ENCODE assay signal across 24 cellular contexts in genomic region chr13:39788097-39788496, GRCh38.
"Had no signal": no experiment of that assay in that cellular context is flagged by ENCODE, and none has a peak within 500 bp of the region (broad histone marks: within the 10 kb centered on the region; RNA-seq: fewer than 3 reads in every experiment).

No MANE protein-coding gene starts in this region.

- H3K27ac ChIP-seq: breast epithelium, epithelial cell of prostate, suprapubic skin, VCaP had no signal

- H3K4me3 ChIP-seq: breast epithelium, mucosa of descending colon, suprapubic skin had no signal

- DNase-seq: activated CD4-positive, alpha-beta T cell treated with anti-CD3 and anti-CD28 coated beads for 1 hour; activated CD4-positive, alpha-beta T cell treated with anti-CD3 and anti-CD28 coated beads, Interleukin-2, amount 50 U/mL, for 48 hours; activated naive CD4-positive, alpha-beta T cell treated with anti-CD3 and anti-CD28 coated beads, Interleukin-2, amount 50 U/mL, for 16 hours; activated T-cell treated with anti-CD3 and anti-CD28 coated beads for 4 hours; aorta; cerebellar nuclear complex; cortex of kidney; effector memory CD8-positive, alpha-beta T cell; foreskin keratinocyte; mucosa of descending colon; naive B cell; small intestine; stimulated activated CD4-positive, alpha-beta T cell treated with anti-CD3 and anti-CD28 coated beads, Interleukin-4, amount 100 ng/mL, for 1 hour; stimulated activated naive CD8-positive, alpha-beta T cell treated with anti-CD3 and anti-CD28 coated beads, Interleukin-15, amount 100 ng/mL, for 72 hours; T-helper 17 cell had no signal

- H3K9me3 ChIP-seq: breast epithelium, suprapubic skin had no signal

- H3K27me3 ChIP-seq: breast epithelium, foreskin keratinocyte, suprapubic skin had no signal

- H3K4me3 Mint-ChIP-seq: effector memory CD8-positive, alpha-beta T cell; memory B cell; naive B cell; neural crest cell; stimulated activated naive CD8-positive, alpha-beta T cell treated with anti-CD3 and anti-CD28 coated beads, Interleukin-15, amount 100 ng/mL, for 72 hours; T-helper 17 cell; type B pancreatic cell had no signal

- H3K4me1 Mint-ChIP-seq: memory B cell, naive B cell, T-helper 17 cell had no signal

- H3K27me3 Mint-ChIP-seq: memory B cell; progenitor cell of endocrine pancreas; stimulated activated naive CD8-positive, alpha-beta T cell treated with anti-CD3 and anti-CD28 coated beads, Interleukin-15, amount 100 ng/mL, for 72 hours; T-helper 17 cell; type B pancreatic cell had no signal

- H3K27ac Mint-ChIP-seq: activated T-helper 2 cell treated with anti-CD3 and anti-CD28 coated beads, Interferon-gamma antibody, Interleukin-2, Interleukin-4, amounts not matched to agents 10 μg/mL and 5 μg/mL and 100 μg/mL, durations not matched to agents 14 hours and 24 hours and 36 hours; effector memory CD8-positive, alpha-beta T cell; memory B cell; naive B cell; progenitor cell of endocrine pancreas; stimulated activated naive CD8-positive, alpha-beta T cell treated with anti-CD3 and anti-CD28 coated beads, Interleukin-15, amount 100 ng/mL, for 72 hours; T-helper 17 cell; type B pancreatic cell had no signal

- H3K4me1 ChIP-seq: breast epithelium, foreskin keratinocyte, suprapubic skin had no signal

- ATAC-seq: effector memory CD8-positive, alpha-beta T cell; foreskin keratinocyte; mucosa of descending colon; T-helper 17 cell had no signal

- H3K36me3 ChIP-seq: breast epithelium, suprapubic skin had no signal

- FAIRE-seq: small intestine had no signal
